Comparison of ENCODE assay signal across 8 cellular contexts in genomic region chr3:184361932-184362667, GRCh38. TPM values are rescaled to one million over a fixed set of nuclear protein-coding genes. Genes with fewer than 3 reads are reported as not detected.
DNase-seq lines count a peak whose midpoint lies in the region; ATAC-seq and TF ChIP-seq lines count a peak whose summit lies in the region.

No MANE protein-coding gene starts in this region.

- TF ChIP-seq CTCF in 22Rv1 (IDR thresholded peaks at IDR 0.05) (no peak), GM13976 (IDR thresholded peaks at IDR 0.05; ENCODE audit: borderline replicate concordance, control extremely low read depth, extremely low read depth, insufficient read depth, missing control alignments) (no peak), Panc1 (IDR thresholded peaks at IDR 0.05) (no peak), cardiac muscle cell (IDR thresholded peaks at IDR 0.05; ENCODE audit: low read depth, low read length) (no peak)

- H3K27ac Mint-ChIP-seq in activated naive CD8-positive, alpha-beta T cell treated with anti-CD3 and anti-CD28 coated beads for 36 hours: peak overlapping the region; percentile 92

- H3K27me3 ChIP-seq in Panc1 (ENCODE audit: control insufficient read depth, insufficient read depth, low read length) (no peaks in the 10 kb centered on the region), cardiac muscle cell (no peaks in the 10 kb centered on the region)

- H3K36me3 Mint-ChIP-seq in activated naive CD8-positive, alpha-beta T cell treated with anti-CD3 and anti-CD28 coated beads for 36 hours: peaks cover 31% of the 10 kb centered on the region

- ATAC-seq in Panc1: peak; percentile 57

- BruUV-seq in Panc1 (replicated peaks; lab: Mats Ljungman, UMichigan): TSS peak; percentile 75

- no peaks in the 10 kb centered on the region for H3K9me3 Mint-ChIP-seq in activated naive CD8-positive, alpha-beta T cell treated with anti-CD3 and anti-CD28 coated beads for 36 hours

- intact Hi-C loops in Panc1 (cut with micrococcal nuclease; ENCODE audit: unreplicated experiment): no loop called here

- H3K9me3 ChIP-seq in Panc1 (ENCODE audit: control insufficient read depth, insufficient read depth, low read depth, low read length) (no peaks in the 10 kb centered on the region), cardiac muscle cell (ENCODE audit: low read depth) (no peaks in the 10 kb centered on the region)

- H3K4me1 Mint-ChIP-seq in activated naive CD8-positive, alpha-beta T cell treated with anti-CD3 and anti-CD28 coated beads for 36 hours: peaks cover 31% of the 10 kb centered on the region

- DNase-seq in GM13976 (ENCODE audit: low spot score) (peak; percentile 66), HS-27A (ENCODE audit: low read depth) (peak; percentile 40), Panc1 (ENCODE audit: low read depth, low spot score) (peak; percentile 61), cardiac muscle cell (ENCODE audit: low read depth in 1 of 2, low spot score in 1 of 2) (peak; percentile 62 to 69), pons (ENCODE audit: low spot score) (peak; percentile 76), globus pallidus (ENCODE audit: low spot score) (no peak)
- peak; percentile 64 for DNase-seq in activated naive CD8-positive, alpha-beta T cell treated with anti-CD3 and anti-CD28 coated beads for 36 hours

- H3K4me3 ChIP-seq in Panc1 (ENCODE audit: low read depth in 2 of 2, low read length in 2 of 2): peak overlapping the region; percentile 86 to 98
- peak overlapping the region; percentile 69 for H3K4me3 ChIP-seq in cardiac muscle cell

- CTCF ChIA-PET in Panc1 (lab: Charles Lee): interaction anchor here (1.0 to 1.4 kb wide), 3 partner anchors 9 to 16 kb away, joined by 3 to 4 read pairs (median 3); no protein-coding TSS in a partner anchor

- POLR2A ChIA-PET in Panc1 (lab: Charles Lee): interaction anchor here (0.6 to 0.7 kb wide), 2 partner anchors 91 to 198 kb away, joined by 4 to 10 read pairs; no protein-coding TSS in a partner anchor

- peaks cover 13% of the 10 kb centered on the region for H3K4me1 ChIP-seq in Panc1 (ENCODE audit: control insufficient read depth, insufficient read depth, low read length)
- peaks cover 14% of the 10 kb centered on the region for H3K4me1 ChIP-seq in cardiac muscle cell (ENCODE audit: low read depth)

- H3K27ac ChIP-seq in 22Rv1: peak overlapping the region; percentile 99
- peak overlapping the region; percentile 91 for H3K27ac ChIP-seq in Panc1 (ENCODE audit: low read length)
- peak overlapping the region; percentile 100 for H3K27ac ChIP-seq in cardiac muscle cell

- peak overlapping the region; percentile 96 for H3K4me3 Mint-ChIP-seq in activated naive CD8-positive, alpha-beta T cell treated with anti-CD3 and anti-CD28 coated beads for 36 hours

- in situ Hi-C loops in GM13976 (cut with MboI; ENCODE audit: low sequenced_read_pairs, unreplicated experiment): no loop called here
- in situ Hi-C loops in Panc1 (cut with HindIII; ENCODE audit: low pct_unique_long_range_greater_than_20kb, low sequenced_read_pairs): no loop called here

- peaks cover 4% of the 10 kb centered on the region for H3K27me3 Mint-ChIP-seq in activated naive CD8-positive, alpha-beta T cell treated with anti-CD3 and anti-CD28 coated beads for 36 hours

- peaks cover 8% of the 10 kb centered on the region for H3K36me3 ChIP-seq in Panc1 (ENCODE audit: control insufficient read depth, insufficient read depth, low read length)
- peaks cover 11% of the 10 kb centered on the region for H3K36me3 ChIP-seq in cardiac muscle cell

RNA-seq across cellular contexts. Expression of gene POLR2H, which starts 0.6 kb away (rescaled TPM):
- total RNA-seq in Panc1 (2021; ENCODE audit: unreplicated experiment) (156 TPM), cardiac muscle cell (112 and 122 TPM in 2 replicates)
- polyA plus RNA-seq in Panc1 (2012; ENCODE audit: insufficient read length): 183 TPM
- total RNA-seq in activated naive CD8-positive, alpha-beta T cell treated with anti-CD3 and anti-CD28 coated beads for 36 hours: 100 to 1,000 TPM; 175 to 177 TPM
- polyA plus RNA-seq in cardiac muscle cell: 96.2 and 107 TPM in 2 replicates

RNA-seq across cellular contexts. Expression of gene CLCN2, which starts 0.7 kb away (rescaled TPM):
- total RNA-seq in Panc1 (2021; ENCODE audit: unreplicated experiment) (22.5 TPM), cardiac muscle cell (13.1 and 18.4 TPM in 2 replicates)
- 21.4 TPM for polyA plus RNA-seq in Panc1 (2012; ENCODE audit: insufficient read length)
- 1 to 10 TPM; 5.0 to 6.8 TPM for total RNA-seq in activated naive CD8-positive, alpha-beta T cell treated with anti-CD3 and anti-CD28 coated beads for 36 hours
- 10.3 and 12.3 TPM in 2 replicates for polyA plus RNA-seq in cardiac muscle cell

RNA-seq across cellular contexts. Expression of gene THPO, which starts 15.9 kb away (rescaled TPM):
- total RNA-seq in Panc1 (2021; ENCODE audit: unreplicated experiment) (not detected), cardiac muscle cell (3.0 and 3.1 TPM in 2 replicates)
- 0.17 TPM for polyA plus RNA-seq in Panc1 (2012; ENCODE audit: insufficient read length)
- not detected for total RNA-seq in activated naive CD8-positive, alpha-beta T cell treated with anti-CD3 and anti-CD28 coated beads for 36 hours
- 3.1 and 3.5 TPM in 2 replicates for polyA plus RNA-seq in cardiac muscle cell

RNA-seq across cellular contexts. Expression of gene CHRD, which starts 17.8 kb away (rescaled TPM):
- total RNA-seq in Panc1 (2021; ENCODE audit: unreplicated experiment) (1.4 TPM), cardiac muscle cell (16.0 and 33.0 TPM in 2 replicates)
- 1.3 TPM for polyA plus RNA-seq in Panc1 (2012; ENCODE audit: insufficient read length)
- total RNA-seq in activated naive CD8-positive, alpha-beta T cell treated with anti-CD3 and anti-CD28 coated beads for 36 hours: not detected
- polyA plus RNA-seq in cardiac muscle cell: 10.8 and 20.4 TPM in 2 replicates

RNA-seq across cellular contexts. Expression of gene FAM131A, which starts 24.7 kb away (rescaled TPM):
- total RNA-seq in Panc1 (2021; ENCODE audit: unreplicated experiment) (30.1 TPM), cardiac muscle cell (22.1 and 34.3 TPM in 2 replicates)
- polyA plus RNA-seq in Panc1 (2012; ENCODE audit: insufficient read length): 31.9 TPM
- total RNA-seq in activated naive CD8-positive, alpha-beta T cell treated with anti-CD3 and anti-CD28 coated beads for 36 hours: 1 to 10 TPM; 2.1 to 3.4 TPM
- 9.6 and 16.0 TPM in 2 replicates for polyA plus RNA-seq in cardiac muscle cell
